Comparison of ENCODE assay signal across 11 cellular contexts in the genomic region with DNA sequence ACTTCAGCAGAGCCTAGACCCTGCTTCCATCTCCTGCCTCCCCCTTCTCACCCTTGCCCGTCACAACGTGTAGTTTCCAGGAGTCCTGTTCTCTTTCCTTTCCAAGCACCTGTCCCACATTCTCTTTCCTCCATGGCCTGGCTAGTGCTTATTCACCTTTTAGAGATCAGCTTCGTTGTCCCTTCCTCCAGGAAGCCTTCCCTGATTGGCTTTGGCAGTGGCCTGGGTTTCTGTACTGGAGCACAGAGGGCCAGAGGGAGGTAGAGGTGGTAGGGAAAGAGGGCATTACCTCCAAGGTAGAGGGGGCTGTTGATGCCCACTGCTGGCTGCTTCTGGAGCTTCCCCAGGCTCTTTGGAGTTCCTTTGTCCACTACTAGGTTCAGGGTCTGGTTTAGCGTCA.
"Had no signal": no experiment of that assay in that cellular context is flagged by ENCODE, and none has a peak within 500 bp of the region (broad histone marks: within the 10 kb centered on the region; RNA-seq: fewer than 3 reads in every experiment).

No MANE protein-coding gene starts in this region.

- H3K27ac ChIP-seq: GM23248 had no signal

- H3K4me1 ChIP-seq: HAP-1 had no signal

- ATAC-seq: GM23338, HCT116 had no signal

- FAIRE-seq: H1, H54 had no signal

- H3K4me3 ChIP-seq: GM23248, GM23338, HAP-1 had no signal

- H3K4me2 ChIP-seq: GM23338 had no signal

- H3K4me1 Mint-ChIP-seq: GM23338 had no signal

- H3K4me3 Mint-ChIP-seq: GM23338, H9, HFFc6 had no signal

- H3K9ac ChIP-seq: GM23248 had no signal

- H3K27ac Mint-ChIP-seq: GM23338, H9, HFFc6 had no signal

- H3K9me3 Mint-ChIP-seq: GM23338, H9, HFFc6 had no signal

- DNase-seq: GM23248, GOT3, H7, H9, HCEC 1CT, HFFc6 had no signal

- H2AFZ ChIP-seq: GM23248, GM23338 had no signal

- H3K9me3 ChIP-seq: HAP-1 had no signal

- H3K36me3 ChIP-seq: HAP-1 had no signal
